9 cellular contexts compared by ENCODE assay signal in the genomic region with DNA sequence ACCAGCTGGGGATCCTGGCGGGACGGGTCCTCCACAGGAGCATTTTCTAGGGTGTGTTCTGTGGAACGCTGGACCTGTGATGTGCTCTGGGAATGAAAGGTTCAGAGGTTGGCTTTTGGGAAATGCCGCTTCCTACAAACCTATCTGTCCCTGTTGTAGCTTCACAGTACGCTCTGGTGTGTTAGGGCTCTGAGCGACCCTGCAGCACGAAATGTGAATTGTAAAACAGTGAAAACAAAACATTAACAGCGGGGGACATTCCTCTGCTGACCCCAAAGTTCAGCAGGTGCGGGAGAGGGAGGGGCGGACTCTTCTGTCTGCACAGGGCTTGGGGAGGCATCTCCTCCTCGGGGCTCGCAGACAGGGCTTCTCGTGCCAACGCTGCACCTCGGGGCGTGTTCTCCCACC.
DNase-seq lines count a peak whose midpoint lies in the region; ATAC-seq and TF ChIP-seq lines count a peak whose summit lies in the region.
"Had no signal": no experiment of that assay in that cellular context is flagged by ENCODE, and none has a peak within 500 bp of the region (broad histone marks: within the 10 kb centered on the region; RNA-seq: fewer than 3 reads in every experiment).

No MANE protein-coding gene starts in this region.

- peaks cover 7% of the 10 kb centered on the region for H3K27me3 Mint-ChIP-seq in activated T-cell treated with anti-CD3 and anti-CD28 coated beads, Interleukin-2, amount 50 U/mL, for 4 hours (ENCODE audit: low read depth)
- peaks cover 4% of the 10 kb centered on the region for H3K27me3 Mint-ChIP-seq in activated CD8-positive, alpha-beta T cell treated with anti-CD3 and anti-CD28 coated beads for 36 hours

- H3K4me1 ChIP-seq in iPS-20b (ENCODE audit: insufficient read depth, low read length) (peaks cover 13% of the 10 kb centered on the region), thymus (ENCODE audit: control insufficient read depth, insufficient read depth, low read length) (no peaks in the 10 kb centered on the region)

- H3K9me3 ChIP-seq in iPS-20b (ENCODE audit: insufficient read depth, low read depth, low read length), result no peaks in the 10 kb centered on the region
- no peaks in the 10 kb centered on the region for H3K9me3 ChIP-seq in thymus (ENCODE audit: control insufficient read depth)

- H3K36me3 ChIP-seq in iPS-20b (ENCODE audit: insufficient read depth, low read depth, low read length) (no peaks in the 10 kb centered on the region), thymus (ENCODE audit: control insufficient read depth, insufficient read depth) (no peaks in the 10 kb centered on the region)

- ATAC-seq in activated T-cell treated with anti-CD3 and anti-CD28 coated beads, Interleukin-2, amount 50 U/mL, for 4 hours, result peak; percentile 50 to 55
- ATAC-seq in activated CD8-positive, alpha-beta T cell treated with anti-CD3 and anti-CD28 coated beads for 36 hours, result peak; percentile 68
- ATAC-seq in esophagus mucosa (no peak), GM21447 (IDR thresholded peaks at IDR 0.05; ENCODE audit: unreplicated experiment) (no peak)

- WGBS in thymus, result 6% methylated on average over 16 of the region's 16 CpGs

- peak overlapping the region; percentile 66 for H3K4me3 ChIP-seq in iPS-20b (ENCODE audit: low read length)
- H3K4me3 ChIP-seq in thymus (ENCODE audit: low read length), result peak overlapping the region; percentile 37

- intact Hi-C loops in activated CD8-positive, alpha-beta T cell treated with anti-CD3 and anti-CD28 coated beads for 36 hours (cut with micrococcal nuclease), result no loop called here

- POLR2A ChIA-PET in activated CD8-positive, alpha-beta T cell treated with anti-CD3 and anti-CD28 coated beads for 36 hours (lab: Charles Lee), result interaction anchor here (1.6 kb wide), 1 partner anchor 10 kb away, joined by 3 read pairs; no protein-coding TSS in a partner anchor

- peak overlapping the region; percentile 71; the same call in 1 of the 2 replicates for H3K9ac ChIP-seq in iPS-20b (ENCODE audit: low read depth, low read length)

- CTCF ChIA-PET in activated CD8-positive, alpha-beta T cell treated with anti-CD3 and anti-CD28 coated beads for 36 hours (lab: Charles Lee), result no interaction called here

- peaks cover 6% of the 10 kb centered on the region for H3K4me1 Mint-ChIP-seq in activated T-cell treated with anti-CD3 and anti-CD28 coated beads, Interleukin-2, amount 50 U/mL, for 4 hours (ENCODE audit: low read depth)
- H3K4me1 Mint-ChIP-seq in activated CD8-positive, alpha-beta T cell treated with anti-CD3 and anti-CD28 coated beads for 36 hours (ENCODE audit: low read depth), result peaks cover 7% of the 10 kb centered on the region

- H3K27ac Mint-ChIP-seq in activated CD8-positive, alpha-beta T cell treated with anti-CD3 and anti-CD28 coated beads for 36 hours, result peak overlapping the region; percentile 25

- DNase-seq in activated T-cell treated with anti-CD3 and anti-CD28 coated beads, Interleukin-2, amount 50 U/mL, for 4 hours, result no peak
- DNase-seq in activated T-cell treated with anti-CD3 and anti-CD28 coated beads, Interleukin-2, amount 50 U/mL, for 1 hour, result no peak
- DNase-seq in activated CD8-positive, alpha-beta T cell treated with anti-CD3 and anti-CD28 coated beads for 36 hours, result no peak
- no peak for DNase-seq in cerebellum (ENCODE audit: low spot score)

- peaks cover 88% of the 10 kb centered on the region for H3K27me3 ChIP-seq in iPS-20b (ENCODE audit: insufficient read depth, low read length)
- H3K27me3 ChIP-seq in thymus (ENCODE audit: control insufficient read depth, insufficient read depth), result peaks cover 7% of the 10 kb centered on the region

- no peak overlapping the region for H3K27ac ChIP-seq in iPS-20b (ENCODE audit: low read length)
- H3K27ac ChIP-seq in thymus (ENCODE audit: low read depth), result no peak overlapping the region
- H3K27ac ChIP-seq: C4-2B had no signal

- H3K4me3 Mint-ChIP-seq in activated T-cell treated with anti-CD3 and anti-CD28 coated beads, Interleukin-2, amount 50 U/mL, for 4 hours, result peak overlapping the region; percentile 63
- H3K4me3 Mint-ChIP-seq in activated CD8-positive, alpha-beta T cell treated with anti-CD3 and anti-CD28 coated beads for 36 hours, result peak overlapping the region; percentile 65

- no peak for TF ChIP-seq CTCF in activated CD8-positive, alpha-beta T cell treated with anti-CD3 and anti-CD28 coated beads for 36 hours (IDR thresholded peaks at IDR 0.05)

- H3K36me3 Mint-ChIP-seq in activated T-cell treated with anti-CD3 and anti-CD28 coated beads, Interleukin-2, amount 50 U/mL, for 4 hours (ENCODE audit: insufficient read depth), result peaks cover 1% of the 10 kb centered on the region
- H3K36me3 Mint-ChIP-seq in activated CD8-positive, alpha-beta T cell treated with anti-CD3 and anti-CD28 coated beads for 36 hours (ENCODE audit: low read depth), result no peaks in the 10 kb centered on the region

- no peaks in the 10 kb centered on the region for H3K9me3 Mint-ChIP-seq in activated T-cell treated with anti-CD3 and anti-CD28 coated beads, Interleukin-2, amount 50 U/mL, for 4 hours
- H3K9me3 Mint-ChIP-seq in activated CD8-positive, alpha-beta T cell treated with anti-CD3 and anti-CD28 coated beads for 36 hours, result no peaks in the 10 kb centered on the region

Comparison
In these comparisons a context has a peak if more than half of its experiments do, and no peak if none do; other contexts are left out.
1. ATAC-seq: peak in activated T-cell treated with anti-CD3 and anti-CD28 coated beads, Interleukin-2, amount 50 U/mL, for 4 hours (2 of 2) and activated CD8-positive, alpha-beta T cell treated with anti-CD3 and anti-CD28 coated beads for 36 hours (single experiment); none in esophagus mucosa (single experiment) and GM21447 (single experiment).